Comparison of ENCODE assay signal across 8 cellular contexts in genomic region chr2:148876589-148877402, GRCh38. TPM values are rescaled to one million over a fixed set of nuclear protein-coding genes. Genes with fewer than 3 reads are reported as not detected.
A peak's percentile ranks its signal among the peaks of the same experiment; 100 is the strongest.
DNase-seq lines count a peak whose midpoint lies in the region; ATAC-seq and TF ChIP-seq lines count a peak whose summit lies in the region.

No MANE protein-coding gene starts in this region.

- intact Hi-C loops in left ventricle myocardium inferior (cut with micrococcal nuclease) (no loop called here), MCF 10A (cut with micrococcal nuclease) (loop anchor here (5.0 kb wide), 1 partner anchor 234 kb away; the partner anchor contains the start of gene EPC2)

- ATAC-seq in GM19351 (IDR thresholded peaks at IDR 0.05; ENCODE audit: unreplicated experiment): peak; percentile 37
- ATAC-seq in GM21526 (IDR thresholded peaks at IDR 0.05; ENCODE audit: low FRiP score, unreplicated experiment): no peak
- no peak for ATAC-seq in GM19455 (IDR thresholded peaks at IDR 0.05; ENCODE audit: unreplicated experiment)

- no TSS peak for BruUV-seq in MCF 10A (replicated peaks; lab: Mats Ljungman, UMichigan)

- CTCF ChIA-PET in MCF 10A (lab: Yijun Ruan, JAX): no interaction called here

- peaks cover 72% of the 10 kb centered on the region for H3K27me3 ChIP-seq in left ventricle myocardium inferior (ENCODE audit: low read depth)

- TF ChIP-seq CTCF in left ventricle myocardium inferior (IDR thresholded peaks at IDR 0.05; ENCODE audit: borderline replicate concordance) (no peak), MCF 10A (IDR thresholded peaks at IDR 0.05; ENCODE audit: unreplicated experiment) (no peak)

- H3K36me3 Mint-ChIP-seq in activated T-cell treated with anti-CD3 and anti-CD28 coated beads, Interleukin-2, amount 50 U/mL, for 24 hours (ENCODE audit: low read depth): peaks cover 8% of the 10 kb centered on the region
- H3K36me3 Mint-ChIP-seq in MCF 10A (ENCODE audit: insufficient read depth, unreplicated experiment): no peaks in the 10 kb centered on the region

- peak overlapping the region; percentile 84 for H3K4me3 Mint-ChIP-seq in activated T-cell treated with anti-CD3 and anti-CD28 coated beads, Interleukin-2, amount 50 U/mL, for 24 hours
- no peak overlapping the region for H3K4me3 Mint-ChIP-seq in MCF 10A (ENCODE audit: unreplicated experiment)

- H3K27ac ChIP-seq in left ventricle myocardium inferior (replicated peaks): no peak overlapping the region

- peaks cover 14% of the 10 kb centered on the region for H3K4me1 Mint-ChIP-seq in activated T-cell treated with anti-CD3 and anti-CD28 coated beads, Interleukin-2, amount 50 U/mL, for 24 hours (ENCODE audit: low read depth)
- no peaks in the 10 kb centered on the region for H3K4me1 Mint-ChIP-seq in MCF 10A (ENCODE audit: insufficient read depth, unreplicated experiment)

- DNase-seq in NCI-H2196 (lab: John Stamatoyannopoulos, UW; ENCODE audit: unreplicated experiment) (peak; percentile 80), left ventricle myocardium inferior (no peak), renal cortical epithelial cell (ENCODE audit: low read depth) (peak; percentile 26), MCF 10A (ENCODE audit: unreplicated experiment) (no peak)
- DNase-seq in activated T-cell treated with anti-CD3 and anti-CD28 coated beads, Interleukin-2, amount 50 U/mL, for 24 hours: peak; percentile 67

- H3K9me3 ChIP-seq in left ventricle myocardium inferior (replicated peaks): peaks cover 13% of the 10 kb centered on the region

- H3K36me3 ChIP-seq in left ventricle myocardium inferior: no peaks in the 10 kb centered on the region

- peaks cover 5% of the 10 kb centered on the region for H3K9me3 Mint-ChIP-seq in activated T-cell treated with anti-CD3 and anti-CD28 coated beads, Interleukin-2, amount 50 U/mL, for 24 hours
- no peaks in the 10 kb centered on the region for H3K9me3 Mint-ChIP-seq in MCF 10A (ENCODE audit: unreplicated experiment)

- peak overlapping the region; percentile 71 for H3K4me3 ChIP-seq in left ventricle myocardium inferior

- POLR2A ChIA-PET in MCF 10A (lab: Yijun Ruan, JAX): no interaction called here

- H3K27ac Mint-ChIP-seq in activated T-cell treated with anti-CD3 and anti-CD28 coated beads, Interleukin-2, amount 50 U/mL, for 24 hours: peak overlapping the region; percentile 61
- H3K27ac Mint-ChIP-seq in MCF 10A (ENCODE audit: low read depth, unreplicated experiment): no peak overlapping the region

- peaks cover 27% of the 10 kb centered on the region for H3K4me1 ChIP-seq in left ventricle myocardium inferior

- peaks cover 24% of the 10 kb centered on the region for H3K27me3 Mint-ChIP-seq in activated T-cell treated with anti-CD3 and anti-CD28 coated beads, Interleukin-2, amount 50 U/mL, for 24 hours
- H3K27me3 Mint-ChIP-seq in MCF 10A (ENCODE audit: insufficient read depth, unreplicated experiment): peaks cover 30% of the 10 kb centered on the region

RNA-seq across cellular contexts. Expression of gene KIF5C, which starts 1.8 kb away (rescaled TPM):
- total RNA-seq in left ventricle myocardium inferior (0.47 TPM), renal cortical epithelial cell (0.69 and 2.1 TPM in 2 replicates), MCF 10A (2022) (0.10 and 0.21 TPM in 2 replicates)

Comparison
In these comparisons a context has a peak if more than half of its experiments do, and no peak if none do; other contexts are left out.
1. DNase-seq: peak in NCI-H2196 (single experiment), activated T-cell treated with anti-CD3 and anti-CD28 coated beads, Interleukin-2, amount 50 U/mL, for 24 hours (single experiment) and renal cortical epithelial cell (single experiment); none in left ventricle myocardium inferior (single experiment) and MCF 10A (single experiment).